In the genomic region with DNA sequence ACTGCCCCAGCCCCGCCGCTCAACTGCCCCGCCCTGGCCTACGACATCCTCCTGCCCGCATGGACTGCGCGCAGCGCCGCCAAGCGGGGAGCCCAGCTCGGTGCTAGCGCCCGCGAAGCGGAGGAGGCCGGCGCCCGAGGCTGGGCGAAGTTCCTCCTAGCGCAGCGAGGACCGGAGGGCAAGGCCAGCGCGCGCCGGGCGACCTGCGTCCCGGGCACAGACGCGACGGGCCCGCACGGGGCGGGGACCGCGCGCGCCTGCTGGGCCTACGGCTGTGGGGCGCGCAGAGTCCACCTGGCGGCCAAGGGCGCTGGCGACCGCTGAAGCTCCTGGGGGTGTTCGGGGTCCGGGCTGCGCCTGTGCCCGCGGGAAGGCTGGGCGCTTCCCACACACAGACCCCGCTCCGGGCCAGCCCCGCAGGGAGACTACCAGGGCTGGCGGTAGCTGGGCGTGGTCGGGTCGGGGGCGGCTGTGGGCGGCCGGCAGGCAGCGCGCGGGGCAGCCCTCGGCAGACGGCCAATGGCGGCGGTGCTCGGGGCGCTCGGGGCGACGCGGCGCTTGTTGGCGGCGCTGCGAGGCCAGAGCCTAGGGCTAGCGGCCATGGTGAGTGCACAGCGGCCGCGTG, we compare ENCODE assay signal across 8 cellular contexts. TPM values are rescaled to one million over a fixed set of nuclear protein-coding genes. Genes with fewer than 3 reads are reported as not detected.
A peak's percentile ranks its signal among the peaks of the same experiment; 100 is the strongest.
DNase-seq lines count a peak whose midpoint lies in the region; ATAC-seq and TF ChIP-seq lines count a peak whose summit lies in the region.

PCBD2 (plus strand) TSS at position 511 of the 625 bp plus-strand sequence; CDS start at position 520, 9 bp downstream.

- TF ChIP-seq POLR2A in GM18505 (IDR thresholded peaks at IDR 0.05; ENCODE audit: borderline replicate concordance, extremely low read depth, insufficient read depth, insufficient read length), result peak; percentile 75

- ATAC-seq in GM18505 (IDR thresholded peaks at IDR 0.05; ENCODE audit: unreplicated experiment), result peak; percentile 76
- ATAC-seq in HG02970 (IDR thresholded peaks at IDR 0.05; ENCODE audit: low FRiP score, unreplicated experiment), result peak; percentile 75
- ATAC-seq in aorta (ENCODE audit: low FRiP score), result peak; percentile 97

- H3K36me3 ChIP-seq in rectal smooth muscle tissue (ENCODE audit: control insufficient read depth, insufficient read depth, low read length) (no peaks in the 10 kb centered on the region), aorta (ENCODE audit: control insufficient read depth in 1 of 2, insufficient read depth in 2 of 2, low read length in 1 of 2) (no peaks in the 10 kb centered on the region)

- H3K27me3 ChIP-seq in rectal smooth muscle tissue (ENCODE audit: control insufficient read depth, insufficient read depth, low read length) (no peaks in the 10 kb centered on the region), aorta (ENCODE audit: control insufficient read depth in 1 of 2, insufficient read depth in 2 of 2, low read length in 1 of 2) (no peaks in the 10 kb centered on the region)

- WGBS in aorta, 2 donors, result 0 to 1% methylated on average over 62 to 83 of the region's 83 CpGs

- no peaks in the 10 kb centered on the region for H3K9me3 ChIP-seq in aorta (ENCODE audit: control insufficient read depth, low read length)

- no peaks in the 10 kb centered on the region for H3K4me1 ChIP-seq in rectal smooth muscle tissue (ENCODE audit: control insufficient read depth, insufficient read depth, low read length)
- no peaks in the 10 kb centered on the region for H3K4me1 ChIP-seq in aorta (ENCODE audit: control insufficient read depth in 1 of 2, insufficient read depth in 2 of 2, low read length in 2 of 2)

- peak; percentile 19 for DNase-seq in NCI-H187 treated with DMSO at 0.1 percent for 48 hours (lab: John Stamatoyannopoulos, UW)
- DNase-seq in T-helper 2 cell, result peak; percentile 79 to 96 (median 86)
- DNase-seq in hepatic stellate cell (ENCODE audit: low spot score), result peak; percentile 90
- DNase-seq in aorta, result peak; percentile 96 to 97

- H3K27ac ChIP-seq in angular gyrus (ENCODE audit: low read depth, low read length) (peak within 1 kb of the TSS; percentile 90), rectal smooth muscle tissue (ENCODE audit: low read depth, low read length) (peak within 1 kb of the TSS; percentile 98), aorta (ENCODE audit: low read depth in 1 of 2, low read length in 2 of 2) (peak within 1 kb of the TSS; percentile 91 to 95)

- intact Hi-C loops in aorta (cut with DNase I), result loop anchor here in 1 of 2 donors (2.0 to 10.0 kb wide), 4 partner anchors 30 to 166 kb away; partner anchors contain the start of genes C5orf24, CAMLG and TXNDC15

- peak within 1 kb of the TSS; percentile 72 for H3K4me3 ChIP-seq in rectal smooth muscle tissue (ENCODE audit: low read length)
- peak within 1 kb of the TSS; percentile 85 to 87 for H3K4me3 ChIP-seq in aorta (ENCODE audit: low read length in 2 of 2)

- H3K9ac ChIP-seq in rectal smooth muscle tissue (ENCODE audit: low read length), result peak within 1 kb of the TSS; percentile 94

RNA-seq across cellular contexts. Expression of gene PCBD2, which starts in this region (rescaled TPM):
- total RNA-seq in aorta, result 1 to 10 TPM; 7.5 to 9.2 TPM
- 1 to 10 TPM; 2.8 to 2.9 TPM for polyA plus RNA-seq in aorta

Comparison
In these comparisons a context has a peak if more than half of its experiments do, and no peak if none do; other contexts are left out.
1. Peak in every context shown above with its lines: DNase-seq, ATAC-seq, H3K4me3 ChIP-seq and H3K27ac ChIP-seq.
2. DNase-seq: peak in every context shown above with its lines; median percentile 96 in aorta; 90 in hepatic stellate cell; 86 in T-helper 2 cell; 19 in NCI-H187 treated with DMSO at 0.1 percent for 48 hours.